ENCODE assay signal across 12 cellular contexts in genomic region chr18:39946623-39947061, GRCh38.
DNase-seq lines count a peak whose midpoint lies in the region; ATAC-seq and TF ChIP-seq lines count a peak whose summit lies in the region.
"Had no signal": no experiment of that assay in that cellular context is flagged by ENCODE, and none has a peak within 500 bp of the region (broad histone marks: within the 10 kb centered on the region; RNA-seq: fewer than 3 reads in every experiment).

No MANE protein-coding gene starts in this region.

- peaks cover 13% of the 10 kb centered on the region for H3F3A ChIP-seq in MM.1S (ENCODE audit: insufficient read depth, low read length)

- no peak for ATAC-seq in GM18498 (IDR thresholded peaks at IDR 0.05; ENCODE audit: unreplicated experiment)
- ATAC-seq in GM19324 (IDR thresholded peaks at IDR 0.05; ENCODE audit: low FRiP score, unreplicated experiment): no peak
- ATAC-seq in GM21360 (IDR thresholded peaks at IDR 0.05; ENCODE audit: unreplicated experiment): no peak
- no peak for ATAC-seq in GM18873 (IDR thresholded peaks at IDR 0.05; ENCODE audit: low FRiP score, unreplicated experiment)

- H3K79me2 ChIP-seq in MM.1S (ENCODE audit: low read length): no peaks in the 10 kb centered on the region

- no peaks in the 10 kb centered on the region for H3K27me3 ChIP-seq in MM.1S (replicated peaks; ENCODE audit: insufficient read depth, low read length)
- no peaks in the 10 kb centered on the region for H3K27me3 ChIP-seq in neuronal stem cell (ENCODE audit: control insufficient read depth in 3 of 3, insufficient read depth in 3 of 3, low read depth in 1 of 3, low read length in 3 of 3)

- H3K4ac ChIP-seq in neuronal stem cell (ENCODE audit: low read length): no peak overlapping the region

- no peak for TF ChIP-seq CTCF in MM.1S (IDR thresholded peaks at IDR 0.05; ENCODE audit: low read length)

- H3K4me3 ChIP-seq in MM.1S (ENCODE audit: low read length) (no peak overlapping the region), neuronal stem cell (ENCODE audit: low read length in 2 of 2) (no peak overlapping the region)

- H3K4me1 ChIP-seq in MM.1S (ENCODE audit: low read length): peaks cover 36% of the 10 kb centered on the region
- peaks cover 0 to 5% of the 10 kb centered on the region in 2 donors for H3K4me1 ChIP-seq in neuronal stem cell (ENCODE audit: control insufficient read depth in 2 of 2, insufficient read depth in 1 of 2, low read depth in 1 of 2, low read length in 2 of 2)

- H3K79me1 ChIP-seq in neuronal stem cell (ENCODE audit: low read depth, low read length): no peaks in the 10 kb centered on the region

- H2BK120ac ChIP-seq in neuronal stem cell (ENCODE audit: low read depth, low read length): no peak overlapping the region

- no peak overlapping the region for H3K14ac ChIP-seq in neuronal stem cell (ENCODE audit: low read length)

- H3K36me3 ChIP-seq in MM.1S (replicated peaks; ENCODE audit: insufficient read depth, low read length) (no peaks in the 10 kb centered on the region), neuronal stem cell (replicated peaks in 1 of 2; ENCODE audit: control insufficient read depth in 2 of 2, insufficient read depth in 2 of 2, low read length in 2 of 2) (no peaks in the 10 kb centered on the region)

- no peaks in the 10 kb centered on the region for H4K20me1 ChIP-seq in MM.1S (ENCODE audit: insufficient read depth, low read length)

- H4K91ac ChIP-seq in neuronal stem cell (ENCODE audit: low read depth, low read length, poor library complexity): no peak overlapping the region

- H2BK5ac ChIP-seq in neuronal stem cell (ENCODE audit: low read length): no peak overlapping the region

- H2BK15ac ChIP-seq in neuronal stem cell (ENCODE audit: low read length): no peak overlapping the region

- DNase-seq in DMS153 (lab: John Stamatoyannopoulos, UW) (peak; percentile 64), MM.1S (peak; percentile 85), dermis blood vessel endothelial cell (peak; percentile 87), neuronal stem cell (ENCODE audit: low spot score) (no peak)
- DNase-seq: activated naive CD4-positive, alpha-beta T cell treated with anti-CD3 and anti-CD28 coated beads for 36 hours; glutamatergic neuron; NCI-H524 treated with DMSO at 0.1 percent for 48 hours; nephron progenitor cell had no signal

- no peak overlapping the region for H2BK12ac ChIP-seq in neuronal stem cell (ENCODE audit: low read length)

- H3K9me3 ChIP-seq in MM.1S (replicated peaks; ENCODE audit: insufficient read depth, low read length) (no peaks in the 10 kb centered on the region), neuronal stem cell (replicated peaks in 1 of 2; ENCODE audit: control insufficient read depth in 2 of 2, insufficient read depth in 1 of 2, low read depth in 1 of 2, low read length in 2 of 2) (no peaks in the 10 kb centered on the region)

- no peak overlapping the region for H2AK5ac ChIP-seq in neuronal stem cell (ENCODE audit: low read depth, low read length)

- H3K4me2 ChIP-seq in MM.1S (ENCODE audit: low read depth, low read length): peak overlapping the region; percentile 46
- H3K4me2 ChIP-seq in neuronal stem cell (ENCODE audit: insufficient read depth, low read length, poor library complexity, severe bottlenecking): no peak overlapping the region

- H3K18ac ChIP-seq in neuronal stem cell (ENCODE audit: low read length): no peak overlapping the region

- H3K9ac ChIP-seq in MM.1S (ENCODE audit: low read length): no peak overlapping the region; the same call in 1 of the 2 replicates
- H3K9ac ChIP-seq in neuronal stem cell (ENCODE audit: low read depth, low read length, poor library complexity): no peak overlapping the region

- H2AFZ ChIP-seq in MM.1S (ENCODE audit: low read length): 0 out of 2 replicates have a peak overlapping the region, but pooled peaks have one; percentile 12
- H2AFZ ChIP-seq in neuronal stem cell (ENCODE audit: low read length): peak overlapping the region; percentile 4

- H3K27ac ChIP-seq in MM.1S (ENCODE audit: low read length) (peak overlapping the region; percentile 71), neuronal stem cell (replicated peaks; ENCODE audit: low read length) (no peak overlapping the region)

- no peak overlapping the region for H3K23ac ChIP-seq in neuronal stem cell (ENCODE audit: low read depth, low read length, poor library complexity)

- no peak overlapping the region for H4K8ac ChIP-seq in neuronal stem cell (ENCODE audit: low read depth, low read length)

- no peaks in the 10 kb centered on the region for H3K9me2 ChIP-seq in MM.1S (replicated peaks; ENCODE audit: insufficient read depth, low read length)
